29 cellular contexts compared by ENCODE assay signal in genomic region chr4:11632015-11632414, GRCh38.
DNase-seq lines count a peak whose midpoint lies in the region; ATAC-seq, FAIRE-seq and TF ChIP-seq lines count a peak whose summit lies in the region.
"Had no signal": no experiment of that assay in that cellular context is flagged by ENCODE, and none has a peak within 500 bp of the region (broad histone marks: within the 10 kb centered on the region; RNA-seq: fewer than 3 reads in every experiment).

No MANE protein-coding gene starts in this region.

- H3K79me2 ChIP-seq in HepG2 (ENCODE audit: insufficient read depth, low read length): no peaks in the 10 kb centered on the region

- TF ChIP-seq RAD21 in HepG2 (CRISPR knock-in tag; IDR thresholded peaks at IDR 0.05): no peak

- no peaks in the 10 kb centered on the region for H3K4me1 ChIP-seq in HepG2 (ENCODE audit: insufficient read depth, low read length)
- no peaks in the 10 kb centered on the region for H3K4me1 ChIP-seq in stomach
- H3K4me1 ChIP-seq: body of pancreas, left ventricle myocardium inferior, spleen had no signal

- no peak overlapping the region for H3K4me2 ChIP-seq in HepG2 (ENCODE audit: low read depth, low read length)

- H2AFZ ChIP-seq in HepG2 (ENCODE audit: low read length): no peak overlapping the region

- intact Hi-C loops in HepG2 (cut with micrococcal nuclease; ENCODE audit: unreplicated experiment): no loop called here
- intact Hi-C loops in stomach (cut with DNase I; ENCODE audit: low total_unique reads): no loop called here

- H3K36me3 ChIP-seq in HepG2 (replicated peaks in 1 of 2; ENCODE audit: control insufficient read depth in 1 of 2, insufficient read depth in 2 of 2, low read length in 2 of 2) (no peaks in the 10 kb centered on the region), stomach (no peaks in the 10 kb centered on the region)
- H3K36me3 ChIP-seq: left ventricle myocardium inferior, spleen had no signal

- FAIRE-seq in HepG2 (lab: Jason Lieb, UNC): no peak
- FAIRE-seq: colon, GM12878 had no signal

- BruUV-seq in HepG2 (replicated peaks; lab: Mats Ljungman, UMichigan): no TSS peak

- TF ChIP-seq CTCF in RWPE1 (conservative IDR thresholded peaks at IDR 0.05; ENCODE audit: low read depth) (no peak), HepG2 (CRISPR knock-in tag; IDR thresholded peaks at IDR 0.05) (no peak), stomach (IDR thresholded peaks at IDR 0.05) (no peak)

- no peaks in the 10 kb centered on the region for H4K20me1 ChIP-seq in HepG2 (ENCODE audit: insufficient read depth, low read length)

- 22% methylated on average over 4 of the region's 4 CpGs for WGBS in HepG2 (ENCODE audit: low lambda C conversion rate)
- 82 to 91% (median 86%) methylated on average over 4 of the region's 4 CpGs for WGBS in stomach, 5 donors

- ATAC-seq in HepG2: no peak
- ATAC-seq: activated T-helper 17 cell treated with anti-CD3 and anti-CD28 coated beads, Interleukin-2, amount 50 U/mL, for 72 hours; body of pancreas; GM12878; naive thymus-derived CD8-positive, alpha-beta T cell had no signal

- no peak overlapping the region for H3K4me3 ChIP-seq in HepG2 (replicated peaks in 1 of 3; ENCODE audit: insufficient read depth in 1 of 3, low read depth in 2 of 3, low read length in 3 of 3)
- H3K4me3 ChIP-seq in stomach: no peak overlapping the region
- H3K4me3 ChIP-seq: body of pancreas, GM12878, left ventricle myocardium inferior, spleen had no signal

- TF ChIP-seq POLR2A in HepG2 (IDR thresholded peaks at IDR 0.05; ENCODE audit: insufficient read depth in 1 of 2, low read depth in 2 of 2, low read length in 2 of 2) (no peak), stomach (IDR thresholded peaks at IDR 0.05) (no peak)

- in situ Hi-C loops in HepG2 (cut with HindIII; ENCODE audit: extremely low pct_ligation_motif_present, low pct_unique_long_range_greater_than_20kb): no loop called here

- H3K9me3 ChIP-seq in HepG2 (ENCODE audit: low read length): peaks cover 85% of the 10 kb centered on the region
- no peaks in the 10 kb centered on the region for H3K9me3 ChIP-seq in stomach
- H3K9me3 ChIP-seq: body of pancreas, left ventricle myocardium inferior, spleen had no signal

- H3K9ac ChIP-seq in HepG2 (ENCODE audit: insufficient read depth, low read depth, low read length): no peak overlapping the region

- POLR2A ChIA-PET in RWPE1 (lab: Yijun Ruan, JAX; ENCODE audit: low non-redundant PET): no interaction called here
- POLR2A ChIA-PET in HepG2 (lab: Yijun Ruan, JAX): no interaction called here

- DNase-seq in DMS153 (lab: John Stamatoyannopoulos, UW) (peak; percentile 54), DMS153 treated with DMSO at 0.1 percent for 48 hours (lab: John Stamatoyannopoulos, UW; ENCODE audit: unreplicated experiment) (no peak), NCI-H2107 treated with DMSO at 0.1 percent for 48 hours (lab: John Stamatoyannopoulos, UW; ENCODE audit: unreplicated experiment) (peak; percentile 22), RWPE1 (ENCODE audit: low spot score) (no peak), kidney tubule cell (ENCODE audit: low spot score) (peak; percentile 95), HepG2 (ENCODE audit: low spot score) (no peak), stomach (no peak), CD1c-positive myeloid dendritic cell (ENCODE audit: extremely low spot score) (no peak)
- DNase-seq: activated B cell treated with CpG ODN at 0.5 μM for 24 hours; activated CD4-positive, alpha-beta T cell treated with anti-CD3 and anti-CD28 coated beads, Interleukin-2, amount 50 U/mL, for 4 hours; activated CD8-positive, alpha-beta memory T cell treated with anti-CD3 and anti-CD28 coated beads, Interleukin-2, amount 50 U/mL, for 4 hours; activated naive CD8-positive, alpha-beta T cell treated with anti-CD3 and anti-CD28 coated beads, Interleukin-2, amount 10 ng/mL, durations not matched to agents 7 days and 5 days; body of pancreas; CD4-positive, alpha-beta memory T cell; DND-41; head of caudate nucleus; left ventricle myocardium inferior; naive thymus-derived CD8-positive, alpha-beta T cell; NCI-H446 treated with DMSO at 0.1 percent for 48 hours; retina; Right ventricle myocardium superior; spleen; stimulated activated CD4-positive, alpha-beta T cell treated with anti-CD3 and anti-CD28 coated beads, Interleukin-4, amount 100 ng/mL, for 24 hours; stimulated activated naive CD4-positive, alpha-beta T cell treated with Interleukin-2 at 50 U/mL for 16 hours; T1000 had no signal

- CTCF ChIA-PET in RWPE1 (lab: Yijun Ruan, JAX) (no interaction called here), HepG2 (lab: Yijun Ruan, JAX; ENCODE audit: low intra/inter-chr PET ratio, low total read pairs) (no interaction called here)

- H3K27ac ChIP-seq in RWPE1: peak overlapping the region; percentile 65; the same call in 1 of the 2 replicates
- no peak overlapping the region for H3K27ac ChIP-seq in HepG2 (ENCODE audit: extremely low read length, insufficient read depth, low read length)
- no peak overlapping the region for H3K27ac ChIP-seq in stomach
- H3K27ac ChIP-seq: 22Rv1, body of pancreas, left ventricle myocardium inferior, spleen had no signal

- TF ChIP-seq EP300 in HepG2 (IDR thresholded peaks at IDR 0.05; ENCODE audit: low read depth in 2 of 2, low read length in 2 of 2) (no peak), HepG2 (CRISPR knock-in tag; IDR thresholded peaks at IDR 0.05; ENCODE audit: borderline replicate concordance) (no peak), stomach (IDR thresholded peaks at IDR 0.05) (no peak)

- H3K27me3 ChIP-seq in HepG2 (ENCODE audit: control insufficient read depth in 1 of 2, insufficient read depth in 2 of 2, low read length in 2 of 2) (no peaks in the 10 kb centered on the region), stomach (no peaks in the 10 kb centered on the region)
- H3K27me3 ChIP-seq: body of pancreas, spleen had no signal

TF ChIP-seq in HepG2, 621 proteins besides CTCF, POLR2A, EP300 and RAD21:
- TF ChIP-seq ARNTL (CRISPR knock-in tag; IDR thresholded peaks at IDR 0.05) (no peak), NFYB (CRISPR knock-in tag; IDR thresholded peaks at IDR 0.05) (no peak), HNRNPK (IDR thresholded peaks at IDR 0.05; ENCODE audit: low read depth, low read length, poor library complexity, severe bottlenecking) (no peak), TAF15 (IDR thresholded peaks at IDR 0.05; ENCODE audit: low read depth, low read length, poor library complexity, severe bottlenecking) (no peak), NONO (IDR thresholded peaks at IDR 0.05) (no peak), NONO (CRISPR knock-in tag; conservative IDR thresholded peaks at IDR 0.05) (no peak), ZNF737 (CRISPR knock-in tag; IDR thresholded peaks at IDR 0.05; ENCODE audit: borderline replicate concordance) (no peak), MYPOP (CRISPR knock-in tag; IDR thresholded peaks at IDR 0.05) (no peak), ZNF567 (CRISPR knock-in tag; IDR thresholded peaks at IDR 0.05; ENCODE audit: borderline replicate concordance) (no peak), CREBL2 (CRISPR knock-in tag; IDR thresholded peaks at IDR 0.05; ENCODE audit: borderline replicate concordance) (no peak), ZNF747 (CRISPR knock-in tag; IDR thresholded peaks at IDR 0.05; ENCODE audit: borderline replicate concordance) (no peak), ZSCAN29 (CRISPR knock-in tag; conservative IDR thresholded peaks at IDR 0.05) (no peak)

Comparison
In these comparisons a context has a peak if more than half of its experiments do, and no peak if none do; other contexts are left out.
1. DNase-seq: peak in DMS153 (single experiment), NCI-H2107 treated with DMSO at 0.1 percent for 48 hours (single experiment) and kidney tubule cell (single experiment); none in DMS153 treated with DMSO at 0.1 percent for 48 hours (single experiment), RWPE1 (single experiment), HepG2 (single experiment), stomach (single experiment) and CD1c-positive myeloid dendritic cell (single experiment).